14 cellular contexts compared by ENCODE assay signal in genomic region chr6:156691018-156691417, GRCh38.
DNase-seq lines count a peak whose midpoint lies in the region; ATAC-seq and TF ChIP-seq lines count a peak whose summit lies in the region.
"Had no signal": no experiment of that assay in that cellular context is flagged by ENCODE, and none has a peak within 500 bp of the region (broad histone marks: within the 10 kb centered on the region; RNA-seq: fewer than 3 reads in every experiment).

No MANE protein-coding gene starts in this region.

- no peaks in the 10 kb centered on the region for H3K9me3 ChIP-seq in DOHH2 (ENCODE audit: control insufficient read depth, insufficient read depth, low read length)

- no peaks in the 10 kb centered on the region for H4K20me1 ChIP-seq in DOHH2 (ENCODE audit: control insufficient read depth, insufficient read depth, low read depth, low read length)

- H3F3A ChIP-seq in DOHH2 (ENCODE audit: control insufficient read depth, insufficient read depth) = peaks cover 10% of the 10 kb centered on the region

- no peaks in the 10 kb centered on the region for H3K36me3 ChIP-seq in DOHH2 (ENCODE audit: control insufficient read depth, low read length)

- H3K27me3 ChIP-seq in DOHH2 (ENCODE audit: control insufficient read depth, low read length) = no peaks in the 10 kb centered on the region

- DNase-seq in DMS53 (lab: John Stamatoyannopoulos, UW) = no peak
- no peak for DNase-seq in NCI-H2227 (lab: John Stamatoyannopoulos, UW; ENCODE audit: unreplicated experiment)
- no peak for DNase-seq in NCI-H446 (lab: John Stamatoyannopoulos, UW)
- no peak for DNase-seq in RWPE1 (ENCODE audit: low spot score)
- DNase-seq: activated CD4-positive, alpha-beta T cell treated with anti-CD3 and anti-CD28 coated beads for 4 hours; endodermal cell; NCI-H1694; SHP77; small intestine; stimulated activated naive CD4-positive, alpha-beta T cell treated with Interleukin-2 at 50 U/mL for 16 hours had no signal

- CTCF ChIA-PET in RWPE1 (lab: Yijun Ruan, JAX) = no interaction called here

- peak overlapping the region; percentile 49 for H3K4me2 ChIP-seq in DOHH2 (ENCODE audit: low read length)

- peaks cover 67% of the 10 kb centered on the region for H3K4me1 ChIP-seq in DOHH2 (ENCODE audit: control insufficient read depth, low read length)

- no peaks in the 10 kb centered on the region for H3K9me2 ChIP-seq in DOHH2 (replicated peaks; ENCODE audit: control insufficient read depth, low read length)

- TF ChIP-seq CTCF in DOHH2 (IDR thresholded peaks at IDR 0.05; ENCODE audit: low read depth, low read length, poor library complexity, severe bottlenecking) (no peak), RWPE1 (conservative IDR thresholded peaks at IDR 0.05; ENCODE audit: low read depth) (no peak)

- POLR2A ChIA-PET in RWPE1 (lab: Yijun Ruan, JAX; ENCODE audit: low non-redundant PET) = no interaction called here

- ATAC-seq in GM19025 (IDR thresholded peaks at IDR 0.05; ENCODE audit: low read depth, unreplicated experiment) (peak; percentile 41), HG02588 (IDR thresholded peaks at IDR 0.05; ENCODE audit: unreplicated experiment) (peak; percentile 52), HG03432 (IDR thresholded peaks at IDR 0.05; ENCODE audit: unreplicated experiment) (peak; percentile 62)

- 0 out of 2 replicates have a peak overlapping the region, but pooled peaks have one; percentile 3 for H3K4me3 ChIP-seq in DOHH2 (ENCODE audit: low read length)

- no peaks in the 10 kb centered on the region for H3K79me2 ChIP-seq in DOHH2 (ENCODE audit: control insufficient read depth, low read length)

- H3K27ac ChIP-seq in DOHH2 (ENCODE audit: low read depth, low read length) (no peak overlapping the region; the same call in 1 of the 2 replicates), RWPE1 (no peak overlapping the region)
